ENCODE assay signal across 9 cellular contexts in genomic region chr17:2158011-2158410, GRCh38.
DNase-seq lines count a peak whose midpoint lies in the region; ATAC-seq and TF ChIP-seq lines count a peak whose summit lies in the region.
"Had no signal": no experiment of that assay in that cellular context is flagged by ENCODE, and none has a peak within 500 bp of the region (broad histone marks: within the 10 kb centered on the region; RNA-seq: fewer than 3 reads in every experiment).

No MANE protein-coding gene starts in this region.

- H3K27ac ChIP-seq in breast epithelium (peak overlapping the region in 1 of 2 donors; percentile 39), brain microvascular endothelial cell (peak overlapping the region; percentile 82), liver (ENCODE audit: low read depth in 1 of 2, low read length in 2 of 2) (peak overlapping the region; percentile 31 to 50), upper lobe of left lung (peak overlapping the region in 3 of 4 donors; percentile 13 to 64 (median 45))

- peak overlapping the region in 1 of 2 donors; percentile 21 for H3K9ac ChIP-seq in liver (ENCODE audit: low read depth in 1 of 2, low read length in 2 of 2)

- peak in 2 of 4 donors; percentile 11 to 80 for TF ChIP-seq EP300 in upper lobe of left lung (IDR thresholded peaks at IDR 0.05)

- 16% methylated on average over 2 of the region's 2 CpGs for WGBS in liver
- 20 to 37% methylated on average over 2 of the region's 2 CpGs for WGBS in upper lobe of left lung, 2 donors

- no TSS peak for BruUV-seq in MCF 10A (replicated peaks; lab: Mats Ljungman, UMichigan)

- intact Hi-C loops in MCF 10A (cut with micrococcal nuclease): no loop called here
- intact Hi-C loops in breast epithelium (cut with DNase I; ENCODE audit: low total_unique reads): no loop called here

- peak in 1 of 2 donors; percentile 87 for ATAC-seq in upper lobe of left lung (ENCODE audit: low FRiP score in 2 of 2)

- POLR2A ChIA-PET in MCF 10A (lab: Yijun Ruan, JAX): interaction anchor here (0.6 to 2.2 kb wide), 10 partner anchors 8 to 1788 kb away, joined by 3 to 11 read pairs (median 3); no protein-coding TSS in a partner anchor

- no peaks in the 10 kb centered on the region for H3K9me3 Mint-ChIP-seq in MCF 10A (ENCODE audit: unreplicated experiment)

- H3K9me3 ChIP-seq in breast epithelium (no peaks in the 10 kb centered on the region), liver (ENCODE audit: control insufficient read depth in 4 of 4, low read length in 3 of 4) (no peaks in the 10 kb centered on the region), upper lobe of left lung (no peaks in the 10 kb centered on the region), MG63 (no peaks in the 10 kb centered on the region)

- peak overlapping the region; percentile 92 for H3K27ac Mint-ChIP-seq in MCF 10A (ENCODE audit: low read depth, unreplicated experiment)

- CTCF ChIA-PET in MCF 10A (lab: Yijun Ruan, JAX): interaction anchor here (0.6 to 1.6 kb wide), 4 partner anchors 13 to 179 kb away, joined by 3 to 4 read pairs (median 3); no protein-coding TSS in a partner anchor

- H3K27me3 Mint-ChIP-seq in MCF 10A (ENCODE audit: insufficient read depth, unreplicated experiment): no peaks in the 10 kb centered on the region

- TF ChIP-seq POLR2A in breast epithelium (IDR thresholded peaks at IDR 0.05): no peak
- no peak for TF ChIP-seq POLR2A in upper lobe of left lung (IDR thresholded peaks at IDR 0.05)

- DNase-seq in MCF 10A (ENCODE audit: unreplicated experiment) (peak; percentile 92), breast epithelium (ENCODE audit: low spot score in 2 of 2) (no peak), brain microvascular endothelial cell (peak; percentile 73), upper lobe of left lung (peak in 1 of 2 donors; percentile 76), MG63 (no peak), SK-N-DZ (ENCODE audit: low spot score) (no peak)
- DNase-seq in activated effector memory CD4-positive, alpha-beta T cell treated with Interleukin-2 at 50 U/mL for 16 hours: no peak
- DNase-seq: stimulated activated CD4-positive, alpha-beta T cell treated with anti-CD3 and anti-CD28 coated beads, Interleukin-4, amount 100 ng/mL, for 1 hour had no signal

- H3K36me3 ChIP-seq in breast epithelium (no peaks in the 10 kb centered on the region), brain microvascular endothelial cell (replicated peaks) (no peaks in the 10 kb centered on the region), liver (ENCODE audit: control insufficient read depth in 4 of 4, insufficient read depth in 3 of 4, low read depth in 1 of 4, low read length in 3 of 4) (peaks cover 0 to 7% (median 2%) of the 10 kb centered on the region in 4 donors), upper lobe of left lung (peaks cover 0 to 13% (median 2%) of the 10 kb centered on the region in 4 donors), MG63 (no peaks in the 10 kb centered on the region)

- in situ Hi-C loops in brain microvascular endothelial cell (cut with HindIII; ENCODE audit: low pct_ligation_motif_present, low sequenced_read_pairs): no loop called here

- peaks cover 20% of the 10 kb centered on the region for H3K4me1 Mint-ChIP-seq in MCF 10A (ENCODE audit: insufficient read depth, unreplicated experiment)

- no peaks in the 10 kb centered on the region for H3K27me3 ChIP-seq in breast epithelium
- no peaks in the 10 kb centered on the region for H3K27me3 ChIP-seq in brain microvascular endothelial cell (replicated peaks)
- H3K27me3 ChIP-seq in liver (ENCODE audit: control insufficient read depth in 4 of 4, insufficient read depth in 4 of 4, low read length in 3 of 4): no peaks in the 10 kb centered on the region
- H3K27me3 ChIP-seq in upper lobe of left lung: no peaks in the 10 kb centered on the region
- no peaks in the 10 kb centered on the region for H3K27me3 ChIP-seq in MG63

- peak; percentile 34 to 48 for TF ChIP-seq RAD21 in liver (IDR thresholded peaks at IDR 0.05)

- TF ChIP-seq CTCF in MCF 10A (IDR thresholded peaks at IDR 0.05; ENCODE audit: unreplicated experiment) (no peak), breast epithelium (IDR thresholded peaks at IDR 0.05) (no peak), brain microvascular endothelial cell (IDR thresholded peaks at IDR 0.05; ENCODE audit: low read depth, low read length, missing control alignments) (no peak), liver (IDR thresholded peaks at IDR 0.05; ENCODE audit: low read depth, low read length, missing input control) (no peak), upper lobe of left lung (IDR thresholded peaks at IDR 0.05) (no peak)

- H3K4me3 ChIP-seq in breast epithelium: no peak overlapping the region
- H3K4me3 ChIP-seq in brain microvascular endothelial cell (ENCODE audit: low read depth, low read length): no peak overlapping the region
- H3K4me3 ChIP-seq in liver (ENCODE audit: low read depth in 1 of 3, low read length in 3 of 3): no peak overlapping the region
- H3K4me3 ChIP-seq in upper lobe of left lung: no peak overlapping the region
- H3K4me3 ChIP-seq in MG63: no peak overlapping the region

- no peaks in the 10 kb centered on the region for H3K4me1 ChIP-seq in breast epithelium
- peaks cover 3 to 16% (median 13%) of the 10 kb centered on the region in 4 donors for H3K4me1 ChIP-seq in liver (ENCODE audit: control insufficient read depth in 4 of 4, insufficient read depth in 4 of 4, low read length in 3 of 4)
- peaks cover 24 to 30% (median 26%) of the 10 kb centered on the region in 4 donors for H3K4me1 ChIP-seq in upper lobe of left lung

- H3K36me3 Mint-ChIP-seq in MCF 10A (ENCODE audit: insufficient read depth, unreplicated experiment): peaks cover 29% of the 10 kb centered on the region

- peak overlapping the region; percentile 33 for H3K4me3 Mint-ChIP-seq in MCF 10A (ENCODE audit: unreplicated experiment)

TF ChIP-seq in liver, 16 proteins besides CTCF, POLR2A, EP300 and RAD21:
- no peak for TF ChIP-seq NR2F2 (IDR thresholded peaks at IDR 0.05)
- TF ChIP-seq, protein P1, sequence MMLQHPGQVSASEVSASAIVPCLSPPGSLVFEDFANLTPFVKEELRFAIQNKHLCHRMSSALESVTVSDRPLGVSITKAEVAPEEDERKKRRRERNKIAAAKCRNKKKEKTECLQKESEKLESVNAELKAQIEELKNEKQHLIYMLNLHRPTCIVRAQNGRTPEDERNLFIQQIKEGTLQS (IDR thresholded peaks at IDR 0.05): no peak
- no peak for TF ChIP-seq EGR1 (IDR thresholded peaks at IDR 0.05; ENCODE audit: low read depth in 2 of 2)
- no peak for TF ChIP-seq FOXA1 (IDR thresholded peaks at IDR 0.05)
- peak; percentile 38 to 65 for TF ChIP-seq HNF4A (conservative IDR thresholded peaks at IDR 0.05)
- no peak for TF ChIP-seq REST (IDR thresholded peaks at IDR 0.05)
- TF ChIP-seq FOXA2 (IDR thresholded peaks at IDR 0.05): peak; percentile 51
- TF ChIP-seq, protein P2, sequence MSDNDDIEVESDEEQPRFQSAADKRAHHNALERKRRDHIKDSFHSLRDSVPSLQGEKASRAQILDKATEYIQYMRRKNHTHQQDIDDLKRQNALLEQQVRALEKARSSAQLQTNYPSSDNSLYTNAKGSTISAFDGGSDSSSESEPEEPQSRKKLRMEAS (IDR thresholded peaks at IDR 0.05): peak; percentile 63
- TF ChIP-seq SP1 (IDR thresholded peaks at IDR 0.05): peak; percentile 25
- no peak for TF ChIP-seq GABPA (IDR thresholded peaks at IDR 0.05 in 1 of 2, conservative IDR thresholded peaks at IDR 0.05 in 1 of 2)
- no peak for TF ChIP-seq TAF1 (conservative IDR thresholded peaks at IDR 0.05)
- TF ChIP-seq JUND (IDR thresholded peaks at IDR 0.05): peak in 1 of 2 donors; percentile 28
- TF ChIP-seq ZBTB33 (IDR thresholded peaks at IDR 0.05): no peak
- peak; percentile 63 for TF ChIP-seq YY1 (IDR thresholded peaks at IDR 0.05)
- TF ChIP-seq RXRA (IDR thresholded peaks at IDR 0.05): peak; percentile 54 to 87
- TF ChIP-seq HNF4G (IDR thresholded peaks at IDR 0.05): no peak

Comparison
In these comparisons a context has a peak if more than half of its experiments do, and no peak if none do; other contexts are left out.
1. DNase-seq: peak in MCF 10A (single experiment) and brain microvascular endothelial cell (single experiment); none in breast epithelium (0 of 2), MG63 (single experiment), SK-N-DZ (single experiment) and activated effector memory CD4-positive, alpha-beta T cell treated with Interleukin-2 at 50 U/mL for 16 hours (single experiment).